Comparison of ENCODE assay signal across 2 cellular contexts in the genomic region with DNA sequence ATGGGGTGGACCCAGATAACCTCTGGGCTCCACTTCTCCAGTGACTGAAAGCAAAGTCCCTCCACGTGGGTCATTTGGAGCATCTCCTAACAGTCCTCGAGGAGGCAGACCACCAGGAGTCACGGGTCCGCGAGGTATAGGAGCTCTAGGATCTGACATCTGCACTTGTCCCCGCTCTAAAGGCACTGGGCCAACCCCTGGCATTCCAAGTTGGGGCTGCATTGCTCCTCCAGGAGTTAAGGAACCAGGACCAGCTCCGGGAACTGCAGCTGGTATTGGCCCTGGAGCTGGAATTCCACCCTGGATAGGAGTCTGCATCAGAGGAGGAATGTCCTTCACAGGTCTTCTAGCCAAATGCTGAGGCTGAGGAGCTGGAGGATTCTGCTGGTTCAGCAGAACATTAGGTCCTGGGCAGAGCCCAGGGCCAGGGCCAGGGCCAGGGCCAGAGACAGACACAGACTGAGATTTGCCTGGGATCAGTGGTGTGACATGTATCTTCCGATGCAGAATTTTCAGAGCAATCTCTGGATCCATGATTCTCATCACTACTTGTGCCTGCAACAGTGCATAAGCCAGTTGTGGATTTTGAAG.
TF ChIP-seq lines count a peak whose summit lies in the region.

No MANE protein-coding gene starts in this region.

TF ChIP-seq in SK-N-SH, 30 proteins besides CTCF, POLR2A, EP300 and RAD21 (continued from another document):
- TF ChIP-seq, protein P1, sequence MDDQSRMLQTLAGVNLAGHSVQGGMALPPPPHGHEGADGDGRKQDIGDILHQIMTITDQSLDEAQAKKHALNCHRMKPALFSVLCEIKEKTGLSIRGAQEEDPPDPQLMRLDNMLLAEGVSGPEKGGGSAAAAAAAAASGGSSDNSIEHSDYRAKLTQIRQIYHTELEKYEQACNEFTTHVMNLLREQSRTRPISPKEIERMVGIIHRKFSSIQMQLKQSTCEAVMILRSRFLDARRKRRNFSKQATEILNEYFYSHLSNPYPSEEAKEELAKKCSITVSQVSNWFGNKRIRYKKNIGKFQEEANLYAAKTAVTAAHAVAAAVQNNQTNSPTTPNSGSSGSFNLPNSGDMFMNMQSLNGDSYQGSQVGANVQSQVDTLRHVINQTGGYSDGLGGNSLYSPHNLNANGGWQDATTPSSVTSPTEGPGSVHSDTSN (IDR thresholded peaks at IDR 0.05) = no peak
- TF ChIP-seq FOSL2 (IDR thresholded peaks at IDR 0.05; ENCODE audit: borderline replicate concordance, low read depth) (no peak), MXI1 (IDR thresholded peaks at IDR 0.05; ENCODE audit: low read depth, low read length) (no peak), YY1 (IDR thresholded peaks at IDR 0.05; ENCODE audit: low read depth) (no peak), NRF1 (IDR thresholded peaks at IDR 0.05; ENCODE audit: low read depth, low read length) (no peak)
- TF ChIP-seq, protein P2, sequence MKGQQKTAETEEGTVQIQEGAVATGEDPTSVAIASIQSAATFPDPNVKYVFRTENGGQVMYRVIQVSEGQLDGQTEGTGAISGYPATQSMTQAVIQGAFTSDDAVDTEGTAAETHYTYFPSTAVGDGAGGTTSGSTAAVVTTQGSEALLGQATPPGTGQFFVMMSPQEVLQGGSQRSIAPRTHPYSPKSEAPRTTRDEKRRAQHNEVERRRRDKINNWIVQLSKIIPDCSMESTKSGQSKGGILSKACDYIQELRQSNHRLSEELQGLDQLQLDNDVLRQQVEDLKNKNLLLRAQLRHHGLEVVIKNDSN (IDR thresholded peaks at IDR 0.05; ENCODE audit: borderline replicate concordance, low read depth) = no peak

TF ChIP-seq in SK-N-SH treated with all-trans-retinoic acid at 6 μM for 48 hours, 23 proteins besides CTCF, POLR2A, EP300 and RAD21 (continued from another document):
- TF ChIP-seq, protein P3, sequence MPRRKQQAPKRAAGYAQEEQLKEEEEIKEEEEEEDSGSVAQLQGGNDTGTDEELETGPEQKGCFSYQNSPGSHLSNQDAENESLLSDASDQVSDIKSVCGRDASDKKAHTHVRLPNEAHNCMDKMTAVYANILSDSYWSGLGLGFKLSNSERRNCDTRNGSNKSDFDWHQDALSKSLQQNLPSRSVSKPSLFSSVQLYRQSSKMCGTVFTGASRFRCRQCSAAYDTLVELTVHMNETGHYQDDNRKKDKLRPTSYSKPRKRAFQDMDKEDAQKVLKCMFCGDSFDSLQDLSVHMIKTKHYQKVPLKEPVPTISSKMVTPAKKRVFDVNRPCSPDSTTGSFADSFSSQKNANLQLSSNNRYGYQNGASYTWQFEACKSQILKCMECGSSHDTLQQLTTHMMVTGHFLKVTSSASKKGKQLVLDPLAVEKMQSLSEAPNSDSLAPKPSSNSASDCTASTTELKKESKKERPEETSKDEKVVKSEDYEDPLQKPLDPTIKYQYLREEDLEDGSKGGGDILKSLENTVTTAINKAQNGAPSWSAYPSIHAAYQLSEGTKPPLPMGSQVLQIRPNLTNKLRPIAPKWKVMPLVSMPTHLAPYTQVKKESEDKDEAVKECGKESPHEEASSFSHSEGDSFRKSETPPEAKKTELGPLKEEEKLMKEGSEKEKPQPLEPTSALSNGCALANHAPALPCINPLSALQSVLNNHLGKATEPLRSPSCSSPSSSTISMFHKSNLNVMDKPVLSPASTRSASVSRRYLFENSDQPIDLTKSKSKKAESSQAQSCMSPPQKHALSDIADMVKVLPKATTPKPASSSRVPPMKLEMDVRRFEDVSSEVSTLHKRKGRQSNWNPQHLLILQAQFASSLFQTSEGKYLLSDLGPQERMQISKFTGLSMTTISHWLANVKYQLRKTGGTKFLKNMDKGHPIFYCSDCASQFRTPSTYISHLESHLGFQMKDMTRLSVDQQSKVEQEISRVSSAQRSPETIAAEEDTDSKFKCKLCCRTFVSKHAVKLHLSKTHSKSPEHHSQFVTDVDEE (CRISPR knock-in tag; IDR thresholded peaks at IDR 0.05) = no peak
- TF ChIP-seq ISL1 (CRISPR knock-in tag; IDR thresholded peaks at IDR 0.05) (no peak), ZNF70 (CRISPR knock-in tag; IDR thresholded peaks at IDR 0.05) (no peak), ZNF565 (CRISPR knock-in tag; conservative IDR thresholded peaks at IDR 0.05; ENCODE audit: low read depth) (no peak), CSDC2 (CRISPR knock-in tag; IDR thresholded peaks at IDR 0.05) (no peak), ZC3H10 (CRISPR knock-in tag; IDR thresholded peaks at IDR 0.05) (no peak), ZFP30 (CRISPR knock-in tag; IDR thresholded peaks at IDR 0.05) (no peak), ZFP3 (CRISPR knock-in tag; IDR thresholded peaks at IDR 0.05) (no peak)
TF ChIP-seq in SK-N-SH treated with all-trans-retinoic acid at 6 μM for 48 hours: peak in this region for 0.
